Comparison of ENCODE assay signal across 8 cellular contexts in the genomic region with DNA sequence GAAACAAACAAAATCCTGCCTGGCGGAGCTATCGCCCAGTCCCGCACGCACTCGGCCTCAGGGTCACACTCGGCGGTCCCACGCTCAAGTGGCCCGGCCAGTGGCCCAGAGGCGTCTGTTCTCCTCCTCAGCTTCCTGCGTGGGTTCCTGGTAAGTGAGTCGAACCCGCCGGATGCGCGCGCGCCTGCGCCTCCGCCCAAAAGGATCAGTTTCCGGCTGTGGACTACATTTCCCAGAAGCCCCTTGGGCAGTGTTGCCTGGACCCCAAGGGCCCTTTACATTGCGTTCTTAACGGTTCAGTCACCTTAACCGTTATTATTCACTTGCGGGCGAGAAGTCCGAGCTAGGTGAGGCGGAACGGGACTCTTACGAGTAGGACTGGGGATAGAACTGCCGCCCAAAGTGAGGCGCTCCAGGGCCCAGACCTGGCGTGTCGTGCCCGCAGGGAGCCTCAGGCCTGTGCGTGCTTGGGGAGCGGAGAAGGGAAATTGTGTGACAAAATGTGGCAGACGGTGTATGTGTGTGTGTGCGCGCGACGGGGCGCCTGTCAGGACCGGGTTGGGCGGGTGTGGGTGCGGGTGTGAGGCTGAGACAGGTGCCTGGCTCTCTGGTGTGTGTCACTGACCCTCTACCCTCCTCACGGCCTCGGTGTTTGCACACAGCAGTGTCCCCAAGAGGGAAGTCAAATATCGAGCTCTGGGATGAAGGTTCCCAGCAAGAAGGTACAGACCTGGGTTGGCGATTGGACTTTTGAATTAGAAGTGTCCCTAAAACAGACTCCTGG. TPM values are rescaled to one million over a fixed set of nuclear protein-coding genes. Genes with fewer than 3 reads are reported as not detected.
DNase-seq lines count a peak whose midpoint lies in the region; ATAC-seq and TF ChIP-seq lines count a peak whose summit lies in the region.

Gene ZNF546, plus strand, starts transcription at position 250 of the 784 bp plus-strand sequence. CDS start 1,267 bp downstream, outside the sequence.

- peak within 1 kb of the TSS; percentile 73 for H3K4me3 ChIP-seq in BJ (ENCODE audit: low read depth, low read length)

- H3K27me3 Mint-ChIP-seq in activated CD4-positive, alpha-beta T cell treated with anti-CD3 and anti-CD28 coated beads, Interleukin-2, amount 10 ng/mL, durations not matched to agents 7 days and 5 days, result no peaks in the 10 kb centered on the region

- CTCF ChIA-PET in BJ (lab: Yijun Ruan, JAX), result interaction anchor here (0.8 kb wide), 1 partner anchor 13 kb away, joined by 3 read pairs; no protein-coding TSS in a partner anchor
- CTCF ChIA-PET in activated CD4-positive, alpha-beta T cell treated with anti-CD3 and anti-CD28 coated beads, Interleukin-2, amount 10 ng/mL, durations not matched to agents 7 days and 5 days (lab: Charles Lee), result interaction anchor here (1.8 kb wide), 1 partner anchor 27 kb away, joined by 9 read pairs; the partner anchor contains the start of gene PSMC4

- peak within 1 kb of the TSS; percentile 89 for H3K4me3 Mint-ChIP-seq in activated CD4-positive, alpha-beta T cell treated with anti-CD3 and anti-CD28 coated beads, Interleukin-2, amount 10 ng/mL, durations not matched to agents 7 days and 5 days

- no peak for TF ChIP-seq CTCF in BJ (IDR thresholded peaks at IDR 0.05; ENCODE audit: insufficient read depth, low read depth, low read length)

- H3K36me3 Mint-ChIP-seq in activated CD4-positive, alpha-beta T cell treated with anti-CD3 and anti-CD28 coated beads, Interleukin-2, amount 10 ng/mL, durations not matched to agents 7 days and 5 days (ENCODE audit: low read depth), result peaks cover 47% of the 10 kb centered on the region

- peak; percentile 66 for DNase-seq in BJ (ENCODE audit: low read depth)
- DNase-seq in NCI-H526 treated with DMSO at 0.1 percent for 48 hours (lab: John Stamatoyannopoulos, UW), result peak; percentile 75
- peak; percentile 93 for DNase-seq in activated CD4-positive, alpha-beta T cell treated with anti-CD3 and anti-CD28 coated beads, Interleukin-2, amount 10 ng/mL, durations not matched to agents 7 days and 5 days
- peak; percentile 59 for DNase-seq in cortex of kidney (lab: John Stamatoyannopoulos, UW)
- DNase-seq in left kidney (ENCODE audit: low read depth, low spot score), result peak; percentile 95
- DNase-seq in stimulated activated CD4-positive, alpha-beta T cell treated with anti-CD3 and anti-CD28 coated beads, Interleukin-1b, Interleukin-23, amount 100 ng/mL, for 48 hours, result peak; percentile 92

- H3K9me3 Mint-ChIP-seq in activated CD4-positive, alpha-beta T cell treated with anti-CD3 and anti-CD28 coated beads, Interleukin-2, amount 10 ng/mL, durations not matched to agents 7 days and 5 days, result peaks cover 21% of the 10 kb centered on the region

- no peaks in the 10 kb centered on the region for H3K27me3 ChIP-seq in BJ (ENCODE audit: control insufficient read depth, insufficient read depth, low read length)

- H3K36me3 ChIP-seq in BJ (ENCODE audit: control insufficient read depth, insufficient read depth, low read length), result no peaks in the 10 kb centered on the region

- H3K27ac Mint-ChIP-seq in activated CD4-positive, alpha-beta T cell treated with anti-CD3 and anti-CD28 coated beads, Interleukin-2, amount 10 ng/mL, durations not matched to agents 7 days and 5 days, result peak within 1 kb of the TSS; percentile 97

- H3K4me1 Mint-ChIP-seq in activated CD4-positive, alpha-beta T cell treated with anti-CD3 and anti-CD28 coated beads, Interleukin-2, amount 10 ng/mL, durations not matched to agents 7 days and 5 days, result peaks cover 31% of the 10 kb centered on the region

- ATAC-seq in GM19324 (IDR thresholded peaks at IDR 0.05; ENCODE audit: low FRiP score, unreplicated experiment) (peak; percentile 89), HG03520 (IDR thresholded peaks at IDR 0.05; ENCODE audit: unreplicated experiment) (peak; percentile 62)

- POLR2A ChIA-PET in BJ (lab: Charles Lee), result no interaction called here
- POLR2A ChIA-PET in activated CD4-positive, alpha-beta T cell treated with anti-CD3 and anti-CD28 coated beads, Interleukin-2, amount 10 ng/mL, durations not matched to agents 7 days and 5 days (lab: Charles Lee), result interaction anchor here (1.8 kb wide), 1 partner anchor 26 kb away, joined by 5 read pairs; no protein-coding TSS in a partner anchor

RNA-seq across cellular contexts. Expression of gene ZNF546, which starts in this region (rescaled TPM):
- 1.4 and 1.9 TPM in 2 replicates for polyA plus RNA-seq in BJ (2011; rRNA removed)
- 2.9 and 5.2 TPM in 2 replicates for polyA minus RNA-seq in BJ (2011; rRNA and poly(A)+ RNA removed)
- 1 to 10 TPM; 6.1 to 8.9 TPM for total RNA-seq in activated CD4-positive, alpha-beta T cell treated with anti-CD3 and anti-CD28 coated beads, Interleukin-2, amount 10 ng/mL, durations not matched to agents 7 days and 5 days

Comparison
In these comparisons a context has a peak if more than half of its experiments do, and no peak if none do; other contexts are left out.
1. Peak in every context shown above with its lines: DNase-seq, ATAC-seq and H3K4me3 ChIP-seq.